ENCODE assay signal across 27 cellular contexts in genomic region chrX:152445926-152446325, GRCh38. TPM values are rescaled to one million over a fixed set of nuclear protein-coding genes. Genes with fewer than 3 reads are reported as not detected.
"Had no signal": no experiment of that assay in that cellular context is flagged by ENCODE, and none has a peak within 500 bp of the region (broad histone marks: within the 10 kb centered on the region; RNA-seq: fewer than 3 reads in every experiment).

No MANE protein-coding gene starts in this region.

- H3K4me1 ChIP-seq: colonic mucosa, left lung, thyroid gland, uterus had no signal

- H3K27me3 Mint-ChIP-seq: activated naive CD8-positive, alpha-beta T cell treated with anti-CD3 and anti-CD28 coated beads, Interleukin-2, amount 10 ng/mL, durations not matched to agents 7 days and 5 days; activated T-helper 17 cell treated with anti-CD3 and anti-CD28 coated beads, Interleukin-2, amount 50 U/mL, for 72 hours; central memory CD8-positive, alpha-beta T cell had no signal

- ATAC-seq: activated CD8-positive, alpha-beta T cell treated with anti-CD3 and anti-CD28 coated beads for 36 hours; activated T-helper 17 cell treated with anti-CD3 and anti-CD28 coated beads, Interleukin-2, amount 50 U/mL, for 72 hours; left lung had no signal

- H3K9me3 ChIP-seq: colonic mucosa, left lung, thyroid gland, uterus had no signal

- H3K36me3 Mint-ChIP-seq: activated naive CD8-positive, alpha-beta T cell treated with anti-CD3 and anti-CD28 coated beads, Interleukin-2, amount 10 ng/mL, durations not matched to agents 7 days and 5 days had no signal

- DNase-seq: activated CD4-positive, alpha-beta T cell treated with anti-CD3 and anti-CD28 coated beads for 48 hours; activated CD4-positive, CD25-positive, alpha-beta regulatory T cell; activated CD8-positive, alpha-beta T cell treated with anti-CD3 and anti-CD28 coated beads for 36 hours; activated naive CD4-positive, alpha-beta T cell treated with Interleukin-2 at 50 U/mL for 16 hours; activated naive CD8-positive, alpha-beta T cell treated with anti-CD3 and anti-CD28 coated beads, Interleukin-2, amount 10 ng/mL, durations not matched to agents 7 days and 5 days; activated T-cell treated with anti-CD3 and anti-CD28 coated beads, Interleukin-2, amount 50 U/mL, for 1 hour; amygdala; colonic mucosa; foreskin melanocyte; glutamatergic neuron; hippocampal formation; kidney; left lung; midbrain; stimulated activated CD4-positive, alpha-beta T cell treated with anti-CD3 and anti-CD28 coated beads, Interleukin-12 subunit alpha, Interleukin-12 subunit beta, amount 100 ng/mL, for 4 hours; stimulated activated CD4-positive, alpha-beta T cell treated with anti-CD3 and anti-CD28 coated beads, Interleukin-1b, Interleukin-23, amount 100 ng/mL, for 48 hours; stimulated activated CD8-positive, alpha-beta memory T cell treated with anti-CD3 and anti-CD28 coated beads, Interleukin-4, amount 100 ng/mL, for 48 hours; stimulated activated naive CD4-positive, alpha-beta T cell; thyroid gland; uterus had no signal

- H3K9me3 Mint-ChIP-seq: activated CD8-positive, alpha-beta T cell treated with anti-CD3 and anti-CD28 coated beads for 36 hours; activated T-helper 17 cell treated with anti-CD3 and anti-CD28 coated beads, Interleukin-2, amount 50 U/mL, for 72 hours; T-helper 2 cell treated with Interferon-gamma antibody and Interleukin-4, amounts not matched to agents 5 μg/mL and 100 μg/mL, for 36 hours had no signal

- H3K4me3 Mint-ChIP-seq: activated CD8-positive, alpha-beta T cell treated with anti-CD3 and anti-CD28 coated beads for 36 hours; activated naive CD8-positive, alpha-beta T cell treated with anti-CD3 and anti-CD28 coated beads, Interleukin-2, amount 10 ng/mL, durations not matched to agents 7 days and 5 days; activated T-helper 17 cell treated with anti-CD3 and anti-CD28 coated beads, Interleukin-2, amount 50 U/mL, for 72 hours; central memory CD8-positive, alpha-beta T cell; nephron; T-helper 2 cell treated with Interferon-gamma antibody and Interleukin-4, amounts not matched to agents 5 μg/mL and 100 μg/mL, for 36 hours had no signal

- H3K4me1 Mint-ChIP-seq: activated naive CD8-positive, alpha-beta T cell treated with anti-CD3 and anti-CD28 coated beads, Interleukin-2, amount 10 ng/mL, durations not matched to agents 7 days and 5 days; activated T-helper 17 cell treated with anti-CD3 and anti-CD28 coated beads, Interleukin-2, amount 50 U/mL, for 72 hours; central memory CD8-positive, alpha-beta T cell; nephron had no signal

- H3K27ac Mint-ChIP-seq: activated CD8-positive, alpha-beta T cell treated with anti-CD3 and anti-CD28 coated beads for 36 hours; activated naive CD8-positive, alpha-beta T cell treated with anti-CD3 and anti-CD28 coated beads, Interleukin-2, amount 10 ng/mL, durations not matched to agents 7 days and 5 days; activated T-helper 17 cell treated with anti-CD3 and anti-CD28 coated beads, Interleukin-2, amount 50 U/mL, for 72 hours; nephron; T-helper 2 cell treated with Interferon-gamma antibody and Interleukin-4, amounts not matched to agents 5 μg/mL and 100 μg/mL, for 36 hours had no signal

- FAIRE-seq: kidney had no signal

- H3K4me3 ChIP-seq: colonic mucosa, left lung, thyroid gland, uterus had no signal

- H3K27ac ChIP-seq: colonic mucosa, left lung, thyroid gland, uterus had no signal

RNA-seq across cellular contexts. Expression of gene GABRA3, which starts 5.2 kb away (rescaled TPM):
- total RNA-seq: activated CD8-positive, alpha-beta T cell treated with anti-CD3 and anti-CD28 coated beads for 36 hours; activated naive CD8-positive, alpha-beta T cell treated with anti-CD3 and anti-CD28 coated beads, Interleukin-2, amount 10 ng/mL, durations not matched to agents 7 days and 5 days; activated T-helper 17 cell treated with anti-CD3 and anti-CD28 coated beads, Interleukin-2, amount 50 U/mL, for 72 hours; epithelial cell of proximal tubule; kidney; left lung; lung microvascular endothelial cell; subcutaneous adipose tissue; thyroid gland had no signal
